In genomic region chr7:72030994-72031667, GRCh38 we compare ENCODE assay signal across 18 cellular contexts.
DNase-seq lines count a peak whose midpoint lies in the region; ATAC-seq and TF ChIP-seq lines count a peak whose summit lies in the region.
"Had no signal": no experiment of that assay in that cellular context is flagged by ENCODE, and none has a peak within 500 bp of the region (broad histone marks: within the 10 kb centered on the region; RNA-seq: fewer than 3 reads in every experiment).

No MANE protein-coding gene starts in this region.

- H3K27ac Mint-ChIP-seq in activated naive CD4-positive, alpha-beta T cell treated with anti-CD3 and anti-CD28 coated beads, Interleukin-2, amount 50 U/mL, for 24 hours, result peak overlapping the region; percentile 12
- no peak overlapping the region for H3K27ac Mint-ChIP-seq in activated naive CD4-positive, alpha-beta T cell treated with anti-CD3 and anti-CD28 coated beads for 36 hours
- H3K27ac Mint-ChIP-seq in endothelial cell (ENCODE audit: unreplicated experiment), result peak overlapping the region; percentile 52
- H3K27ac Mint-ChIP-seq: CD14-positive monocyte; CD8-positive, alpha-beta T cell; IgD-negative memory B cell had no signal

- no peaks in the 10 kb centered on the region for H3K79me2 ChIP-seq in DND-41 (ENCODE audit: insufficient read depth, low read length)

- H3K4me3 Mint-ChIP-seq in activated naive CD4-positive, alpha-beta T cell treated with anti-CD3 and anti-CD28 coated beads, Interleukin-2, amount 50 U/mL, for 24 hours, result no peak overlapping the region
- H3K4me3 Mint-ChIP-seq in activated naive CD4-positive, alpha-beta T cell treated with anti-CD3 and anti-CD28 coated beads for 36 hours, result no peak overlapping the region
- H3K4me3 Mint-ChIP-seq in endothelial cell (ENCODE audit: unreplicated experiment), result no peak overlapping the region
- H3K4me3 Mint-ChIP-seq: CD14-positive monocyte; CD8-positive, alpha-beta T cell; IgD-negative memory B cell had no signal

- no peak for TF ChIP-seq CTCF in DND-41 (IDR thresholded peaks at IDR 0.05; ENCODE audit: borderline replicate concordance, extremely low read depth, low read length, poor library complexity, severe bottlenecking)
- no peak for TF ChIP-seq CTCF in endothelial cell (IDR thresholded peaks at IDR 0.05; ENCODE audit: unreplicated experiment)

- H3K36me3 ChIP-seq in DND-41 (ENCODE audit: insufficient read depth, low read length), result no peaks in the 10 kb centered on the region
- H3K36me3 ChIP-seq: BLaER1 had no signal

- H3K4me1 Mint-ChIP-seq in activated naive CD4-positive, alpha-beta T cell treated with anti-CD3 and anti-CD28 coated beads, Interleukin-2, amount 50 U/mL, for 24 hours, result no peaks in the 10 kb centered on the region
- no peaks in the 10 kb centered on the region for H3K4me1 Mint-ChIP-seq in activated naive CD4-positive, alpha-beta T cell treated with anti-CD3 and anti-CD28 coated beads for 36 hours (ENCODE audit: low read depth)
- no peaks in the 10 kb centered on the region for H3K4me1 Mint-ChIP-seq in endothelial cell (ENCODE audit: unreplicated experiment)
- H3K4me1 Mint-ChIP-seq: IgD-negative memory B cell had no signal

- CTCF ChIA-PET in activated naive CD4-positive, alpha-beta T cell treated with anti-CD3 and anti-CD28 coated beads for 36 hours (lab: Charles Lee), result no interaction called here

- no peaks in the 10 kb centered on the region for H3K27me3 Mint-ChIP-seq in activated naive CD4-positive, alpha-beta T cell treated with anti-CD3 and anti-CD28 coated beads, Interleukin-2, amount 50 U/mL, for 24 hours
- H3K27me3 Mint-ChIP-seq in activated naive CD4-positive, alpha-beta T cell treated with anti-CD3 and anti-CD28 coated beads for 36 hours (ENCODE audit: low read depth), result no peaks in the 10 kb centered on the region
- peaks cover 7% of the 10 kb centered on the region for H3K27me3 Mint-ChIP-seq in endothelial cell (ENCODE audit: unreplicated experiment)
- H3K27me3 Mint-ChIP-seq: IgD-negative memory B cell had no signal

- H3K36me3 Mint-ChIP-seq in activated naive CD4-positive, alpha-beta T cell treated with anti-CD3 and anti-CD28 coated beads, Interleukin-2, amount 50 U/mL, for 24 hours, result no peaks in the 10 kb centered on the region
- no peaks in the 10 kb centered on the region for H3K36me3 Mint-ChIP-seq in activated naive CD4-positive, alpha-beta T cell treated with anti-CD3 and anti-CD28 coated beads for 36 hours (ENCODE audit: low read depth)
- no peaks in the 10 kb centered on the region for H3K36me3 Mint-ChIP-seq in endothelial cell (ENCODE audit: low read depth, unreplicated experiment)
- H3K36me3 Mint-ChIP-seq: CD8-positive, alpha-beta T cell had no signal

- H3K9ac ChIP-seq in DND-41 (ENCODE audit: low read depth, low read length), result no peak overlapping the region
- H3K9ac ChIP-seq: BLaER1 had no signal

- H3K27ac ChIP-seq in DND-41 (ENCODE audit: low read length) (0 out of 2 replicates have a peak overlapping the region, but pooled peaks have one; percentile 19), right cardiac atrium (ENCODE audit: low read length) (no peak overlapping the region)
- H3K27ac ChIP-seq: 22Rv1, BLaER1 had no signal

- WGBS in right cardiac atrium, result 81% methylated on average over 4 of the region's 4 CpGs

- H3K4me2 ChIP-seq in DND-41 (ENCODE audit: insufficient read depth, low read length), result no peak overlapping the region
- H3K4me2 ChIP-seq: BLaER1 had no signal

- H3K4me1 ChIP-seq in DND-41 (ENCODE audit: insufficient read depth, low read length) (peaks cover 17% of the 10 kb centered on the region), right cardiac atrium (ENCODE audit: control insufficient read depth, insufficient read depth, low read length) (no peaks in the 10 kb centered on the region)

- no peak overlapping the region for H2AFZ ChIP-seq in DND-41 (ENCODE audit: low read depth, low read length)

- H3K9me3 Mint-ChIP-seq in activated naive CD4-positive, alpha-beta T cell treated with anti-CD3 and anti-CD28 coated beads, Interleukin-2, amount 50 U/mL, for 24 hours, result peaks cover 6% of the 10 kb centered on the region
- peaks cover 12% of the 10 kb centered on the region for H3K9me3 Mint-ChIP-seq in activated naive CD4-positive, alpha-beta T cell treated with anti-CD3 and anti-CD28 coated beads for 36 hours
- H3K9me3 Mint-ChIP-seq in endothelial cell (ENCODE audit: unreplicated experiment), result peaks cover 4% of the 10 kb centered on the region

- ATAC-seq in DND-41 (ENCODE audit: insufficient read depth, low read depth), result no peak
- ATAC-seq in right cardiac atrium, result peak; percentile 21 to 55
- ATAC-seq: CD8-positive, alpha-beta T cell; HepG2 had no signal

- no peaks in the 10 kb centered on the region for H3K9me3 ChIP-seq in DND-41 (ENCODE audit: insufficient read depth, low read length, severe bottlenecking)
- no peaks in the 10 kb centered on the region for H3K9me3 ChIP-seq in right cardiac atrium (ENCODE audit: control insufficient read depth, low read length)

- intact Hi-C loops in activated naive CD4-positive, alpha-beta T cell treated with anti-CD3 and anti-CD28 coated beads for 36 hours (cut with micrococcal nuclease), result no loop called here
- intact Hi-C loops in right cardiac atrium (cut with DNase I), result no loop called here

- H3K4me3 ChIP-seq in DND-41 (ENCODE audit: low read depth in 1 of 2, low read length in 2 of 2) (no peak overlapping the region), right cardiac atrium (ENCODE audit: low read length) (no peak overlapping the region)
- H3K4me3 ChIP-seq: BLaER1 had no signal

- DNase-seq in activated naive CD4-positive, alpha-beta T cell treated with anti-CD3 and anti-CD28 coated beads for 36 hours, result no peak
- no peak for DNase-seq in DND-41
- no peak for DNase-seq in endothelial cell (ENCODE audit: low spot score)
- no peak for DNase-seq in right cardiac atrium
- DNase-seq in HK-2 (ENCODE audit: unreplicated experiment), result no peak
- DNase-seq in A172 (ENCODE audit: low spot score), result no peak
- DNase-seq in superior temporal gyrus (ENCODE audit: extremely low spot score), result no peak
- DNase-seq: Calu3; CD8-positive, alpha-beta T cell; DMS79 treated with DMSO at 0.1 percent for 48 hours; EL; HCEC 1CT had no signal

- H3K27me3 ChIP-seq in DND-41 (ENCODE audit: insufficient read depth, low read length, poor library complexity) (no peaks in the 10 kb centered on the region), right cardiac atrium (ENCODE audit: control insufficient read depth, insufficient read depth) (no peaks in the 10 kb centered on the region)
- H3K27me3 ChIP-seq: BLaER1 had no signal

- H4K20me1 ChIP-seq in DND-41 (ENCODE audit: insufficient read depth, low read length), result no peaks in the 10 kb centered on the region
- H4K20me1 ChIP-seq: BLaER1 had no signal
